15 cellular contexts compared by ENCODE assay signal in the genomic region with DNA sequence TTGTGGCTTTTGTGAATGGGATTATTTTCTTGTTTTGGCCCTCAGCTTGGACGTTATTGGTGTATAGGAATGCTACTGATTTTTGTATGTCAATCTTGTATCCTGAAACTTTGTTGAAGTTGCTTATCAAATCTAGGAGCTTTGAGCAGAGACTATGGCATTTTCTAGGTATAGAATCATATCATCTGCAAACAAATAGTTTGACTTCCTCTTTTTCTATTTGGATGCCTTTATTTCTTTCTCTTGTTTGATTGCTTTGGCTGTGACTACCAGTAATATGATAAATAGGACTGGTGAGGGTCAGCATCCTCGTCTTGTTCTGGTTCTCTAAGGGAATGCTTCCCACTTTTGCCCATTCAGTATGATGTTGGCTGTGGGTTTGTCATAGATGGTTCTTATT. TPM values are rescaled to one million over a fixed set of nuclear protein-coding genes. Genes with fewer than 3 reads are reported as not detected.
DNase-seq lines count a peak whose midpoint lies in the region.
"Had no signal": no experiment of that assay in that cellular context is flagged by ENCODE, and none has a peak within 500 bp of the region (broad histone marks: within the 10 kb centered on the region; RNA-seq: fewer than 3 reads in every experiment).

No MANE protein-coding gene starts in this region.

- H2AFZ ChIP-seq in GM23248, result 0 out of 2 replicates have a peak overlapping the region, but pooled peaks have one; percentile 28

- CTCF ChIA-PET in activated naive CD4-positive, alpha-beta T cell treated with anti-CD3 and anti-CD28 coated beads, Interleukin-2, amount 10 ng/mL, durations not matched to agents 7 days and 5 days (lab: Charles Lee), result interaction anchor here (0.6 kb wide), 1 partner anchor 1673 kb away, joined by 3 read pairs; no protein-coding TSS in a partner anchor

- H3K4me2 ChIP-seq in GM23248 (ENCODE audit: unreplicated experiment), result no peak overlapping the region

- 75 to 83% methylated on average over 2 of the region's 2 CpGs for WGBS in GM23248 (ENCODE audit: low coverage in 1 of 2, low lambda C conversion rate in 2 of 2, missing lambda C conversion rate in 2 of 2), 2 experiments

- peaks cover 13% of the 10 kb centered on the region for H3K27me3 Mint-ChIP-seq in activated naive CD4-positive, alpha-beta T cell treated with anti-CD3 and anti-CD28 coated beads, Interleukin-2, amount 10 ng/mL, durations not matched to agents 7 days and 5 days
- H3K27me3 Mint-ChIP-seq: CD4-positive, alpha-beta memory T cell had no signal

- no peak overlapping the region for H3K4me3 Mint-ChIP-seq in activated naive CD4-positive, alpha-beta T cell treated with anti-CD3 and anti-CD28 coated beads, Interleukin-2, amount 10 ng/mL, durations not matched to agents 7 days and 5 days
- H3K4me3 Mint-ChIP-seq: CD4-positive, alpha-beta memory T cell had no signal

- DNase-seq in GM23248 (no peak), OCI-M1 (lab: John Stamatoyannopoulos, UW) (peak; percentile 11), epithelial cell of prostate (ENCODE audit: low read depth, low spot score) (no peak), DMS53 (lab: John Stamatoyannopoulos, UW) (no peak), anterior cingulate cortex (lab: John Stamatoyannopoulos, UW) (no peak)
- no peak for DNase-seq in activated naive CD4-positive, alpha-beta T cell treated with anti-CD3 and anti-CD28 coated beads, Interleukin-2, amount 10 ng/mL, durations not matched to agents 7 days and 5 days
- DNase-seq: C1 segment of cervical spinal cord; Caco-2; CD4-positive, alpha-beta memory T cell; DMS 273 treated with DMSO at 0.1 percent for 48 hours; DMS79 treated with DMSO at 0.1 percent for 48 hours; GF-D8; GOT3 had no signal

- H3K79me2 ChIP-seq in GM23248 (ENCODE audit: insufficient read depth), result peaks cover 98% of the 10 kb centered on the region

- in situ Hi-C loops in GM23248 (cut with MboI), result no loop called here

- H3K9ac ChIP-seq in GM23248, result no peak overlapping the region

- H3K36me3 Mint-ChIP-seq in activated naive CD4-positive, alpha-beta T cell treated with anti-CD3 and anti-CD28 coated beads, Interleukin-2, amount 10 ng/mL, durations not matched to agents 7 days and 5 days, result peaks cover 42% of the 10 kb centered on the region
- H3K36me3 Mint-ChIP-seq: CD4-positive, alpha-beta memory T cell had no signal

- no peaks in the 10 kb centered on the region for H3K9me2 ChIP-seq in GM23248 (ENCODE audit: insufficient read depth)

- H3K27ac ChIP-seq in GM23248 (no peak overlapping the region), epithelial cell of prostate (peak overlapping the region; percentile 95)

- no peak overlapping the region for H3K4me3 ChIP-seq in GM23248
- H3K4me3 ChIP-seq: HAP-1 had no signal

- H3K4me1 ChIP-seq in GM23248 (ENCODE audit: insufficient read depth), result peaks cover 47% of the 10 kb centered on the region
- H3K4me1 ChIP-seq: Caco-2 had no signal

- H3K27me3 ChIP-seq in GM23248 (replicated peaks; ENCODE audit: insufficient read depth), result no peaks in the 10 kb centered on the region

- H3K36me3 ChIP-seq in GM23248 (ENCODE audit: low read depth), result no peaks in the 10 kb centered on the region
- H3K36me3 ChIP-seq: HAP-1 had no signal

- H3K27ac Mint-ChIP-seq in activated naive CD4-positive, alpha-beta T cell treated with anti-CD3 and anti-CD28 coated beads, Interleukin-2, amount 10 ng/mL, durations not matched to agents 7 days and 5 days, result no peak overlapping the region
- H3K27ac Mint-ChIP-seq: CD4-positive, alpha-beta memory T cell had no signal

- peaks cover 19% of the 10 kb centered on the region for H3K9me3 Mint-ChIP-seq in activated naive CD4-positive, alpha-beta T cell treated with anti-CD3 and anti-CD28 coated beads, Interleukin-2, amount 10 ng/mL, durations not matched to agents 7 days and 5 days

- no peaks in the 10 kb centered on the region for H3K9me3 ChIP-seq in GM23248 (ENCODE audit: low read depth)
- H3K9me3 ChIP-seq: Caco-2, HAP-1 had no signal

- peaks cover 51% of the 10 kb centered on the region for H3K4me1 Mint-ChIP-seq in activated naive CD4-positive, alpha-beta T cell treated with anti-CD3 and anti-CD28 coated beads, Interleukin-2, amount 10 ng/mL, durations not matched to agents 7 days and 5 days
- H3K4me1 Mint-ChIP-seq: CD4-positive, alpha-beta memory T cell had no signal

- H3F3A ChIP-seq in GM23248 (ENCODE audit: insufficient read depth), result peaks cover 88% of the 10 kb centered on the region

- no peaks in the 10 kb centered on the region for H4K20me1 ChIP-seq in GM23248 (ENCODE audit: insufficient read depth)

RNA-seq across cellular contexts. Expression of a gene that starts 24.7 kb away (rescaled TPM):
- 21.5 and 24.3 TPM in 2 replicates for total RNA-seq in GM23248 (2014; rRNA removed; shearing (Covaris generic))
- 10.3 and 10.4 TPM in 2 replicates for polyA plus RNA-seq in GM23248 (2016; fragmentation: Nextera tagmentation; extraction: Ambion mirVana)
- total RNA-seq: G401 had no signal
